8 cellular contexts compared by ENCODE assay signal in the genomic region with DNA sequence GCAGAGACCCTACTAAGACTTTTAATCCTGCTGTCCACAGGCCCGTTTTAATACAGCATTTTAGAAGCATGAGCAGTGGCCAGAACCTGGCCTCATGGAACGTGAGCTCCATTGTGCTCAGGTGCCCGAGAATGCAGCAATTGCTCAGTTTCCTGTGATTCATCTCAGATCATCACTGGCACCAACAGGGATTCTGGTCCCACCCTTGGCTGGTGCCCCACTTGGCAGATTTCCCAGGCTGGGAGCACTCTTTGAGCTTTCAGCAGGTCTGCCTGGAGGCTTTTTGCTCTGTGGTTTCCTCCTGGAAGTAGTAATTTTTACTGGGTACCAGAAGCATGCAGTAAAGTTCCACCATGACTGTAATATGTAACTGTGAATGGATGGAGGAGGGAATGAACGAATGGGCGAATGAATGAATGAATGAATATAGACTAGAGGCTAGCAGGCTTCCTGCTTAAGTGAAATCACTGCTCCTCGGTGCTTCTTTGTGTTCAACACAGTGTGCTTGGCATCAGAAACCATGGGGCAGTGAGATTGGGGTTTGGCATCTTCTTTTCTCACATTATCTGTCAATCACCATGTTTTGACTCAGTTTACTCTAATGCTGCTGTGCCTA.
DNase-seq lines count a peak whose midpoint lies in the region; ATAC-seq and TF ChIP-seq lines count a peak whose summit lies in the region.

No MANE protein-coding gene starts in this region.

- DNase-seq in activated CD4-positive, alpha-beta T cell treated with anti-CD3 and anti-CD28 coated beads, Interleukin-2, amount 50 U/mL, for 48 hours, result peak; percentile 6 to 16
- no peak for DNase-seq in activated CD4-positive, alpha-beta T cell treated with anti-CD3 and anti-CD28 coated beads, Interleukin-2, amount 10 ng/mL, durations not matched to agents 7 days and 5 days
- DNase-seq in RWPE1 (ENCODE audit: low spot score) (peak; percentile 94), fibroblast of the aortic adventitia (ENCODE audit: low read depth) (peak; percentile 97), sciatic nerve (ENCODE audit: low spot score) (peak; percentile 81)
- no peak for DNase-seq in naive thymus-derived CD8-positive, alpha-beta T cell
- no peak for DNase-seq in activated CD4-positive, alpha-beta T cell treated with anti-CD3 and anti-CD28 coated beads for 4 hours

- peak; percentile 29 for ATAC-seq in sciatic nerve
- ATAC-seq in naive thymus-derived CD8-positive, alpha-beta T cell, result no peak
- no peak for ATAC-seq in GM18511 (IDR thresholded peaks at IDR 0.05; ENCODE audit: unreplicated experiment)

- peaks cover 10% of the 10 kb centered on the region for H3K4me1 Mint-ChIP-seq in activated CD4-positive, alpha-beta T cell treated with anti-CD3 and anti-CD28 coated beads, Interleukin-2, amount 10 ng/mL, durations not matched to agents 7 days and 5 days
- H3K4me1 Mint-ChIP-seq in naive thymus-derived CD8-positive, alpha-beta T cell, result peaks cover 9 to 24% (median 13%) of the 10 kb centered on the region in 4 donors

- H3K9me3 Mint-ChIP-seq in activated CD4-positive, alpha-beta T cell treated with anti-CD3 and anti-CD28 coated beads, Interleukin-2, amount 10 ng/mL, durations not matched to agents 7 days and 5 days, result no peaks in the 10 kb centered on the region
- no peaks in the 10 kb centered on the region for H3K9me3 Mint-ChIP-seq in naive thymus-derived CD8-positive, alpha-beta T cell

- intact Hi-C loops in sciatic nerve (cut with DNase I), result no loop called here

- H3K27ac ChIP-seq in RWPE1, result peak overlapping the region; percentile 97

- no peak overlapping the region for H3K4me3 Mint-ChIP-seq in activated CD4-positive, alpha-beta T cell treated with anti-CD3 and anti-CD28 coated beads, Interleukin-2, amount 10 ng/mL, durations not matched to agents 7 days and 5 days
- H3K4me3 Mint-ChIP-seq in naive thymus-derived CD8-positive, alpha-beta T cell, result peak overlapping the region in 2 of 10 donors; percentile 3 to 16

- CTCF ChIA-PET in activated CD4-positive, alpha-beta T cell treated with anti-CD3 and anti-CD28 coated beads, Interleukin-2, amount 10 ng/mL, durations not matched to agents 7 days and 5 days (lab: Charles Lee), result no interaction called here
- CTCF ChIA-PET in RWPE1 (lab: Yijun Ruan, JAX), result interaction anchor here (0.6 to 0.8 kb wide), 3 partner anchors 26 to 1040 kb away, joined by 3 to 4 read pairs (median 4); no protein-coding TSS in a partner anchor

- H3K27ac Mint-ChIP-seq in activated CD4-positive, alpha-beta T cell treated with anti-CD3 and anti-CD28 coated beads, Interleukin-2, amount 10 ng/mL, durations not matched to agents 7 days and 5 days, result no peak overlapping the region
- H3K27ac Mint-ChIP-seq in naive thymus-derived CD8-positive, alpha-beta T cell, result peak overlapping the region in 2 of 10 donors; percentile 19 to 22

- POLR2A ChIA-PET in activated CD4-positive, alpha-beta T cell treated with anti-CD3 and anti-CD28 coated beads, Interleukin-2, amount 10 ng/mL, durations not matched to agents 7 days and 5 days (lab: Charles Lee), result no interaction called here
- POLR2A ChIA-PET in RWPE1 (lab: Yijun Ruan, JAX; ENCODE audit: low non-redundant PET), result no interaction called here
- POLR2A ChIA-PET in naive thymus-derived CD8-positive, alpha-beta T cell (lab: Charles Lee), result no interaction called here

- H3K36me3 Mint-ChIP-seq in activated CD4-positive, alpha-beta T cell treated with anti-CD3 and anti-CD28 coated beads, Interleukin-2, amount 10 ng/mL, durations not matched to agents 7 days and 5 days (ENCODE audit: low read depth), result no peaks in the 10 kb centered on the region
- H3K36me3 Mint-ChIP-seq in naive thymus-derived CD8-positive, alpha-beta T cell, result peaks cover 0 to 2% (median 0%) of the 10 kb centered on the region in 3 donors

- H3K27me3 Mint-ChIP-seq in activated CD4-positive, alpha-beta T cell treated with anti-CD3 and anti-CD28 coated beads, Interleukin-2, amount 10 ng/mL, durations not matched to agents 7 days and 5 days, result no peaks in the 10 kb centered on the region
- peaks cover 0 to 3% (median 0%) of the 10 kb centered on the region in 5 donors for H3K27me3 Mint-ChIP-seq in naive thymus-derived CD8-positive, alpha-beta T cell

- no peak overlapping the region for H3K4me3 ChIP-seq in fibroblast of the aortic adventitia (ENCODE audit: low read depth, low read length)

- TF ChIP-seq CTCF in RWPE1 (conservative IDR thresholded peaks at IDR 0.05; ENCODE audit: low read depth) (no peak), fibroblast of the aortic adventitia (IDR thresholded peaks at IDR 0.05; ENCODE audit: insufficient read depth, low read length) (no peak)

Comparison
In these comparisons a context has a peak if more than half of its experiments do, and no peak if none do; other contexts are left out.
1. DNase-seq: peak in activated CD4-positive, alpha-beta T cell treated with anti-CD3 and anti-CD28 coated beads, Interleukin-2, amount 50 U/mL, for 48 hours (2 of 2), RWPE1 (single experiment), fibroblast of the aortic adventitia (single experiment) and sciatic nerve (single experiment); none in activated CD4-positive, alpha-beta T cell treated with anti-CD3 and anti-CD28 coated beads, Interleukin-2, amount 10 ng/mL, durations not matched to agents 7 days and 5 days (single experiment), naive thymus-derived CD8-positive, alpha-beta T cell (0 of 10) and activated CD4-positive, alpha-beta T cell treated with anti-CD3 and anti-CD28 coated beads for 4 hours (0 of 2).